ENCODE assay signal across 8 cellular contexts in the genomic region with DNA sequence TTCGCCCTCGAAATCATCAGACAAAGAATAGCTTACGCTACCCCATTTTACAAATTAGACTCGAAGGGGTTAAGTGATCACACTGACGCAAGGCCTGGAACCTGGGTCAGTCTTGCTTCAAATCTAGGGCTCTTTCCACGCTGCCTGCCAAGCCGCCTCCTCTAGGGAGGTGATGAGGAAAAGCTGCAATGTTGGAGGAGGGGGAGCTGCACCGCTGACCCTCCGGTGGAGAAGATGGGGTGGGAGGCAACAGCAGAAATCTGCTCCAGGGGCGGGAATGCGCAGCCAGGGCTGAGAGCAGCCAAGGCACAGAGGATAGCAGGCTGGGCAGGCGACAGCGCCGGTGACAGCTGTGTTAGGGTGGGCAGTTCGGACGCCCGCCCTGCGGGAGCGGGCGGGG. TPM values are rescaled to one million over a fixed set of nuclear protein-coding genes. Genes with fewer than 3 reads are reported as not detected.
DNase-seq lines count a peak whose midpoint lies in the region; ATAC-seq and TF ChIP-seq lines count a peak whose summit lies in the region.

No MANE protein-coding gene starts in this region.

- no peak for ATAC-seq in CD4-positive, alpha-beta T cell (ENCODE audit: poor library complexity)
- ATAC-seq in GM21723 (IDR thresholded peaks at IDR 0.05; ENCODE audit: unreplicated experiment) (no peak), GM21576 (IDR thresholded peaks at IDR 0.05; ENCODE audit: unreplicated experiment) (no peak)

- H3K9me3 ChIP-seq in CD4-positive, alpha-beta T cell (ENCODE audit: control insufficient read depth, low read length) = no peaks in the 10 kb centered on the region
- H3K9me3 ChIP-seq in OCI-LY7 (ENCODE audit: low read length) = no peaks in the 10 kb centered on the region
- no peaks in the 10 kb centered on the region for H3K9me3 ChIP-seq in esophagus (ENCODE audit: control insufficient read depth in 2 of 2, insufficient read depth in 1 of 2, low read depth in 1 of 2, low read length in 1 of 2)
- H3K9me3 ChIP-seq in neuron (ENCODE audit: low read length) = no peaks in the 10 kb centered on the region

- BruUV-seq in OCI-LY7 (replicated peaks; lab: Mats Ljungman, UMichigan) = no TSS peak

- H2AFZ ChIP-seq in OCI-LY7 (ENCODE audit: low read length) = no peak overlapping the region
- no peak overlapping the region for H2AFZ ChIP-seq in neuron (ENCODE audit: low read depth, low read length)

- H3K27ac Mint-ChIP-seq in CD4-positive, alpha-beta T cell = peak overlapping the region; percentile 100

- TF ChIP-seq CTCF in CD4-positive, alpha-beta T cell (IDR thresholded peaks at IDR 0.05) = no peak
- TF ChIP-seq CTCF in OCI-LY7 (conservative IDR thresholded peaks at IDR 0.05; ENCODE audit: low read length) = no peak

- H3K27me3 Mint-ChIP-seq in CD4-positive, alpha-beta T cell = no peaks in the 10 kb centered on the region

- H3K36me3 Mint-ChIP-seq in CD4-positive, alpha-beta T cell (ENCODE audit: low read depth) = peaks cover 64% of the 10 kb centered on the region

- H3K4me3 Mint-ChIP-seq in CD4-positive, alpha-beta T cell = peak overlapping the region; percentile 99

- WGBS in esophagus, 2 donors = 1 to 2% methylated on average over 20 of the region's 20 CpGs

- peaks cover 56% of the 10 kb centered on the region for H3K79me2 ChIP-seq in OCI-LY7 (ENCODE audit: insufficient read depth, low read depth, low read length)

- peaks cover 45% of the 10 kb centered on the region for H3K4me1 Mint-ChIP-seq in CD4-positive, alpha-beta T cell (ENCODE audit: low read depth)

- H3K4me3 ChIP-seq in OCI-LY7 (ENCODE audit: low read depth, low read length, poor library complexity, severe bottlenecking) (peak overlapping the region; percentile 98), esophagus (ENCODE audit: low read depth in 1 of 2, low read length in 2 of 2) (peak overlapping the region; percentile 74 to 85), neuron (ENCODE audit: low read length) (peak overlapping the region; percentile 83)

- CTCF ChIA-PET in CD4-positive, alpha-beta T cell (lab: Charles Lee) = interaction anchor here (1.0 to 1.4 kb wide), 2 partner anchors 16 to 23 kb away, joined by 3 to 5 read pairs; a partner anchor contains a TSS
- CTCF ChIA-PET in OCI-LY7 (lab: Charles Lee; ENCODE audit: unreplicated experiment) = no interaction called here

- peak overlapping the region; percentile 99 for H3K4me2 ChIP-seq in OCI-LY7 (ENCODE audit: low read length)

- H3K9me3 Mint-ChIP-seq in CD4-positive, alpha-beta T cell = no peaks in the 10 kb centered on the region

- DNase-seq in CD4-positive, alpha-beta T cell = no peak
- DNase-seq in OCI-LY7 (ENCODE audit: low spot score) = peak; percentile 50
- DNase-seq in CD1c-positive myeloid dendritic cell (ENCODE audit: extremely low spot score) = no peak
- no peak for DNase-seq in NCI-H1694 (lab: John Stamatoyannopoulos, UW)

- intact Hi-C loops in CD4-positive, alpha-beta T cell (cut with DNase I, micrococcal nuclease) = loop anchor here (1.0 to 5.0 kb wide), 3 partner anchors 17 to 216 kb away; a partner anchor contains a TSS
- intact Hi-C loops in OCI-LY7 (cut with micrococcal nuclease; ENCODE audit: unreplicated experiment) = loop anchor here (5.0 kb wide), 2 partner anchors 34 to 281 kb away; no protein-coding TSS in a partner anchor

- POLR2A ChIA-PET in CD4-positive, alpha-beta T cell (lab: Charles Lee) = interaction anchor here (1.5 to 4.4 kb wide), 10 partner anchors 12 to 481 kb away, joined by 3 to 136 read pairs (median 22); a partner anchor contains a TSS
- POLR2A ChIA-PET in OCI-LY7 (lab: Charles Lee) = interaction anchor here (0.6 to 6.1 kb wide), 4 partner anchors 12 to 286 kb away, joined by 3 to 47 read pairs (median 4); a partner anchor contains a TSS

- no peaks in the 10 kb centered on the region for H3K9me2 ChIP-seq in OCI-LY7 (ENCODE audit: insufficient read depth, low read length)

- H3K4me1 ChIP-seq in OCI-LY7 (ENCODE audit: insufficient read depth, low read length, poor library complexity, severe bottlenecking) = peaks cover 50% of the 10 kb centered on the region
- peaks cover 0 to 17% of the 10 kb centered on the region in 2 donors for H3K4me1 ChIP-seq in esophagus (ENCODE audit: control insufficient read depth in 2 of 2, insufficient read depth in 2 of 2, low read length in 1 of 2)
- peaks cover 23% of the 10 kb centered on the region for H3K4me1 ChIP-seq in neuron (ENCODE audit: insufficient read depth, low read length)

- no peaks in the 10 kb centered on the region for H4K20me1 ChIP-seq in OCI-LY7 (ENCODE audit: insufficient read depth, low read length)

- H3K27ac ChIP-seq in CD4-positive, alpha-beta T cell (ENCODE audit: low read depth, low read length) = peak overlapping the region; percentile 96
- H3K27ac ChIP-seq in OCI-LY7 (ENCODE audit: low read depth, low read length, poor library complexity, severe bottlenecking) (peak overlapping the region; percentile 98), esophagus (ENCODE audit: low read depth in 2 of 2, low read length in 1 of 2) (peak overlapping the region; percentile 98)

- no peaks in the 10 kb centered on the region for H3K27me3 ChIP-seq in CD4-positive, alpha-beta T cell (ENCODE audit: control insufficient read depth, insufficient read depth, low read length)
- H3K27me3 ChIP-seq in esophagus (ENCODE audit: control insufficient read depth in 1 of 2, insufficient read depth in 2 of 2, low read length in 2 of 2) (no peaks in the 10 kb centered on the region), neuron (ENCODE audit: insufficient read depth, low read length) (no peaks in the 10 kb centered on the region)

- peaks cover 53% of the 10 kb centered on the region for H3K36me3 ChIP-seq in OCI-LY7 (ENCODE audit: insufficient read depth, low read length)
- H3K36me3 ChIP-seq in esophagus (ENCODE audit: control insufficient read depth in 2 of 2, insufficient read depth in 2 of 2, low read length in 1 of 2) = peaks cover 16 to 36% of the 10 kb centered on the region in 2 donors
- peaks cover 39% of the 10 kb centered on the region for H3K36me3 ChIP-seq in neuron (ENCODE audit: insufficient read depth, low read length)

RNA-seq across cellular contexts. Expression of a gene that starts 0.6 kb away (rescaled TPM):
- 10 to 100 TPM; 89.1 to 96.8 TPM for total RNA-seq in CD4-positive, alpha-beta T cell
- 102 and 134 TPM in 2 replicates for total RNA-seq in OCI-LY7 (2014; rRNA removed; shearing (Covaris generic))
- total RNA-seq in OCI-LY7 (2022) = 310 and 320 TPM in 2 replicates
- 10 to 100 TPM; 16.4 to 17.8 TPM for polyA plus RNA-seq in esophagus

RNA-seq across cellular contexts. Expression of a gene that starts 11.6 kb away (rescaled TPM):
- total RNA-seq in CD4-positive, alpha-beta T cell = 10 to 100 TPM; 53.0 to 53.3 TPM
- total RNA-seq in OCI-LY7 (2014; rRNA removed; shearing (Covaris generic)) = 81.6 and 83.2 TPM in 2 replicates
- total RNA-seq in OCI-LY7 (2022) = 65.2 and 67.2 TPM in 2 replicates
- polyA plus RNA-seq in esophagus = 10 to 100 TPM; 18.9 to 44.3 TPM

RNA-seq across cellular contexts. Expression of a gene that starts 11.8 kb away (rescaled TPM):
- total RNA-seq in CD4-positive, alpha-beta T cell = 1,000 to 10,000 TPM; 1,937 to 1,976 TPM
- 1,573 and 1,628 TPM in 2 replicates for total RNA-seq in OCI-LY7 (2014; rRNA removed; shearing (Covaris generic))
- total RNA-seq in OCI-LY7 (2022) = 1,401 and 1,406 TPM in 2 replicates
- polyA plus RNA-seq in esophagus = 100 to 1,000 TPM; 789 to 817 TPM

RNA-seq across cellular contexts. Expression of a gene that starts 16.2 kb away (rescaled TPM):
- total RNA-seq in CD4-positive, alpha-beta T cell = 1 to 10 TPM; 9.0 to 9.5 TPM
- 29.9 and 32.4 TPM in 2 replicates for total RNA-seq in OCI-LY7 (2014; rRNA removed; shearing (Covaris generic))
- total RNA-seq in OCI-LY7 (2022) = 10.7 and 11.5 TPM in 2 replicates
- 10 to 100 TPM; 12.4 to 13.3 TPM for polyA plus RNA-seq in esophagus

RNA-seq across cellular contexts. Expression of a gene that starts 22.1 kb away (rescaled TPM):
- 10 to 100 TPM; 20.0 to 20.4 TPM for total RNA-seq in CD4-positive, alpha-beta T cell
- total RNA-seq in OCI-LY7 (2014; rRNA removed; shearing (Covaris generic)) = 25.8 and 30.1 TPM in 2 replicates
- 46.7 and 54.1 TPM in 2 replicates for total RNA-seq in OCI-LY7 (2022)
- polyA plus RNA-seq in esophagus = 10 to 100 TPM; 48.3 to 68.3 TPM
